ENCODE assay signal across 30 cellular contexts in the genomic region with DNA sequence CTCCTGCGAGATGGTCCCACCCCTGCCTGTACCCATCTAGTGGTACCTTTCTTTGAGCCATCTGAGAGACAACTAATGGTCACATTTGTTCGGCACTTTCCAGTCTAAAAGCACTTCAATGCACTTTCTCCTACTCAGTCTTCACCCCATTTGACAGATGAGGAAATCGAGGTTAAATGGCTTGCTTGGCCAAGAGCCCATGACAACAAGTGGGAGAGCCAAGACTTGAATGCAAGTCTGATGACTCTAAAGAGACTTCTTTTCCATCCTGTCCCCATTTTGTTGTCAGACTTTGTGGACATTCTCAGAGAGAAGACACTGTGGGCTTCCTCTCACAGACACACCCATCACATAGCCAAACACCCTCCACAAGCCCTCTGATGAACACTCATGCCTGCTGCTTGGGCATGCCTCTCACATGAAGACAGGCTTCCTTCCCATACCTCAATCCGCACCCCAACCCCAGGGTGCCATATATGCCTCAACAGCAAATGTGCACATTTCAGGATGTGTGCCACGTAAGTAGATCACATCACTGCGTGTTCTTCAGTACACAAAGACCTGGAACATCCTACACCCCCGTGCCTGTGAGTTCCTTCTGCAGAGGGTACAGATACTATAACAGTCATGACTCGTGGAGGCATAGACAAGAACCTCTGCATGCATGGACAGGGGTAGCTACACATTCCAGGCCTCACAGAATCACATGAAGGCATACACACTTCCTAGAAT. TPM values are rescaled to one million over a fixed set of nuclear protein-coding genes. Genes with fewer than 3 reads are reported as not detected.
A peak's percentile ranks its signal among the peaks of the same experiment; 100 is the strongest.
DNase-seq lines count a peak whose midpoint lies in the region; ATAC-seq and TF ChIP-seq lines count a peak whose summit lies in the region.
"Had no signal": no experiment of that assay in that cellular context is flagged by ENCODE, and none has a peak within 500 bp of the region (broad histone marks: within the 10 kb centered on the region; RNA-seq: fewer than 3 reads in every experiment).

No MANE protein-coding gene starts in this region.

- TF ChIP-seq EP300 in stomach (IDR thresholded peaks at IDR 0.05) = no peak

- H3K27ac ChIP-seq in heart right ventricle = peak overlapping the region in 6 of 10 donors; percentile 64 to 96 (median 88)
- no peak overlapping the region for H3K27ac ChIP-seq in stomach
- H3K27ac ChIP-seq: suprapubic skin had no signal

- H3K4me1 Mint-ChIP-seq in neural crest cell = peaks cover 43% of the 10 kb centered on the region
- H3K4me1 Mint-ChIP-seq: activated naive CD8-positive, alpha-beta T cell treated with anti-CD3 and anti-CD28 coated beads, Interleukin-2, amount 50 U/mL, for 24 hours; T-cell had no signal

- no peak overlapping the region for H3K4me3 Mint-ChIP-seq in neural crest cell
- H3K4me3 Mint-ChIP-seq: activated CD4-positive, alpha-beta memory T cell treated with anti-CD3 and anti-CD28 coated beads for 36 hours; activated naive CD8-positive, alpha-beta T cell treated with anti-CD3 and anti-CD28 coated beads, Interleukin-2, amount 50 U/mL, for 24 hours; T-cell had no signal

- peak in 1 of 2 donors; percentile 3 for DNase-seq in heart right ventricle
- no peak for DNase-seq in left cardiac atrium
- peak; percentile 24 for DNase-seq in ecto neural progenitor cell (ENCODE audit: low spot score)
- DNase-seq in neural crest cell (ENCODE audit: low read depth, low spot score) = no peak
- DNase-seq in stomach = peak; percentile 9
- DNase-seq: activated CD4-positive, alpha-beta memory T cell treated with anti-CD3 and anti-CD28 coated beads for 36 hours; activated gamma-delta T cell; activated naive CD8-positive, alpha-beta T cell treated with anti-CD3 and anti-CD28 coated beads, Interleukin-2, amount 50 U/mL, for 24 hours; C1 segment of cervical spinal cord; COR-L47; DMS79; effector CD8-positive, alpha-beta T cell; GDM1; glutamatergic neuron; kidney glomerular epithelial cell; NCI-H1092 treated with DMSO at 0.1 percent for 48 hours; NCI-H1930; NCI-H2227 treated with DMSO at 0.1 percent for 48 hours; NCI-H526 treated with DMSO at 0.1 percent for 48 hours; stimulated activated CD4-positive, alpha-beta T cell treated with anti-CD3 and anti-CD28 coated beads, Interleukin-2, amount 100 ng/mL, for 48 hours had no signal

- intact Hi-C loops in heart right ventricle (cut with DNase I) = no loop called here
- intact Hi-C loops in left cardiac atrium (cut with DNase I) = no loop called here
- intact Hi-C loops in stomach (cut with DNase I; ENCODE audit: low total_unique reads) = no loop called here

- ATAC-seq in heart right ventricle (no peak), left cardiac atrium (no peak), HG03139 (IDR thresholded peaks at IDR 0.05; ENCODE audit: unreplicated experiment) (no peak), GM21528 (IDR thresholded peaks at IDR 0.05; ENCODE audit: low FRiP score, unreplicated experiment) (no peak), GM19452 (IDR thresholded peaks at IDR 0.05; ENCODE audit: unreplicated experiment) (no peak)
- ATAC-seq: activated CD4-positive, CD25-positive, alpha-beta regulatory T cell treated with anti-CD3 and anti-CD28 coated beads, Interleukin-2, amount 50 U/mL, for 24 hours; activated naive CD8-positive, alpha-beta T cell treated with anti-CD3 and anti-CD28 coated beads, Interleukin-2, amount 50 U/mL, for 24 hours; Panc1; T-cell had no signal

- 44 to 52% methylated on average over 8 of the region's 8 CpGs for WGBS in heart right ventricle, 2 donors
- 78 to 90% (median 81%) methylated on average over 8 of the region's 8 CpGs for WGBS in stomach, 5 donors

- H3K36me3 Mint-ChIP-seq in neural crest cell (ENCODE audit: low read depth) = no peaks in the 10 kb centered on the region
- H3K36me3 Mint-ChIP-seq: activated CD4-positive, alpha-beta memory T cell treated with anti-CD3 and anti-CD28 coated beads for 36 hours; T-cell had no signal

- H3K4me1 ChIP-seq in heart right ventricle (peaks cover 0 to 34% (median 16%) of the 10 kb centered on the region in 9 donors), stomach (no peaks in the 10 kb centered on the region)
- H3K4me1 ChIP-seq: suprapubic skin had no signal

- no peak for TF ChIP-seq CTCF in heart right ventricle (IDR thresholded peaks at IDR 0.05)
- no peak for TF ChIP-seq CTCF in neural crest cell (conservative IDR thresholded peaks at IDR 0.05)
- no peak for TF ChIP-seq CTCF in stomach (IDR thresholded peaks at IDR 0.05)

- no peaks in the 10 kb centered on the region for H3K27me3 ChIP-seq in heart right ventricle
- peaks cover 0 to 7% (median 0%) of the 10 kb centered on the region in 3 donors for H3K27me3 ChIP-seq in stomach
- H3K27me3 ChIP-seq: suprapubic skin had no signal

- peak overlapping the region; percentile 24 for H3K27ac Mint-ChIP-seq in neural crest cell (ENCODE audit: unreplicated experiment)
- H3K27ac Mint-ChIP-seq: activated CD4-positive, alpha-beta memory T cell treated with anti-CD3 and anti-CD28 coated beads for 36 hours; activated naive CD8-positive, alpha-beta T cell treated with anti-CD3 and anti-CD28 coated beads, Interleukin-2, amount 50 U/mL, for 24 hours; T-cell had no signal

- H3K9me3 ChIP-seq in heart right ventricle (no peaks in the 10 kb centered on the region), stomach (no peaks in the 10 kb centered on the region)
- H3K9me3 ChIP-seq: suprapubic skin had no signal

- H3K27me3 Mint-ChIP-seq in neural crest cell (ENCODE audit: low read depth) = peaks cover 11% of the 10 kb centered on the region
- H3K27me3 Mint-ChIP-seq: activated CD4-positive, alpha-beta memory T cell treated with anti-CD3 and anti-CD28 coated beads for 36 hours; activated naive CD8-positive, alpha-beta T cell treated with anti-CD3 and anti-CD28 coated beads, Interleukin-2, amount 50 U/mL, for 24 hours had no signal

- TF ChIP-seq POLR2A in stomach (IDR thresholded peaks at IDR 0.05) = no peak

- H3K36me3 ChIP-seq in heart right ventricle (peaks cover 0 to 52% (median 14%) of the 10 kb centered on the region in 9 donors), stomach (no peaks in the 10 kb centered on the region)
- H3K36me3 ChIP-seq: suprapubic skin had no signal

- H3K4me3 ChIP-seq in heart right ventricle = peak overlapping the region in 3 of 10 donors; percentile 47 to 58 (median 47)
- no peak overlapping the region for H3K4me3 ChIP-seq in stomach
- H3K4me3 ChIP-seq: suprapubic skin had no signal

- no peaks in the 10 kb centered on the region for H3K9me3 Mint-ChIP-seq in neural crest cell
- H3K9me3 Mint-ChIP-seq: activated CD4-positive, alpha-beta memory T cell treated with anti-CD3 and anti-CD28 coated beads for 36 hours; activated naive CD8-positive, alpha-beta T cell treated with anti-CD3 and anti-CD28 coated beads, Interleukin-2, amount 50 U/mL, for 24 hours; T-cell had no signal

RNA-seq across cellular contexts. Expression of a gene that starts 0.8 kb away (rescaled TPM):
- over 10,000 TPM in 9 of 10 donors, 1,000 to 10,000 TPM in 1; 7,779 to 22,607 (median 19,145) TPM for total RNA-seq in heart right ventricle
- 1,000 to 10,000 TPM in 1 of 2 donors, 100 to 1,000 TPM in 1; 641 to 7,351 TPM for polyA plus RNA-seq in heart right ventricle
- total RNA-seq in left cardiac atrium = 100 to 1,000 TPM; 175 to 201 TPM
- total RNA-seq in neural crest cell = 0.05 TPM in 1 of 2 replicates, not detected in the other
- total RNA-seq in stomach = under 1 TPM in 1 of 5 donors, not detected in 4; 0.73 TPM
- 1 to 10 TPM in 2 of 3 donors, under 1 TPM in 1; 0.23 to 4.9 (median 4.0) TPM for polyA plus RNA-seq in stomach
- total RNA-seq: epithelial cell of proximal tubule, H4, renal cortical epithelial cell, suprapubic skin, T-cell had no signal

RNA-seq across cellular contexts. Expression of a gene that starts 26.6 kb away (rescaled TPM):
- total RNA-seq in heart right ventricle (1,000 to 10,000 TPM in 2 of 10 donors, 100 to 1,000 TPM in 6, 10 to 100 TPM in 2; 76.6 to 7,525 (median 125) TPM), left cardiac atrium (over 10,000 TPM; 10,415 to 11,820 TPM), neural crest cell (not detected in 2 replicates), stomach (under 1 TPM in 1 of 5 donors, not detected in 4; 0.37 TPM)
- polyA plus RNA-seq in heart right ventricle (1,000 to 10,000 TPM; 3,967 to 5,106 TPM), stomach (1 to 10 TPM in 2 of 3 donors, under 1 TPM in 1; 0.50 to 3.2 (median 1.4) TPM)
- total RNA-seq: epithelial cell of proximal tubule, H4, renal cortical epithelial cell, suprapubic skin, T-cell had no signal

RNA-seq across cellular contexts. Expression of a gene that starts 34.8 kb away (rescaled TPM):
- total RNA-seq in heart right ventricle = 10 to 100 TPM; 14.4 to 20.9 (median 17.2) TPM
- polyA plus RNA-seq in heart right ventricle = 10 to 100 TPM; 22.2 to 40.5 TPM
- total RNA-seq in left cardiac atrium = 10 to 100 TPM; 20.1 to 23.6 TPM
- 53.3 and 54.7 TPM in 2 replicates for total RNA-seq in neural crest cell
- 10 to 100 TPM in 4 of 5 donors, 1 to 10 TPM in 1; 3.5 to 72.7 (median 20.3) TPM for total RNA-seq in stomach
- 10 to 100 TPM; 27.6 to 38.5 (median 35.7) TPM for polyA plus RNA-seq in stomach

RNA-seq across cellular contexts. Expression of a gene that starts 57.8 kb away (rescaled TPM):
- total RNA-seq in heart right ventricle (under 1 TPM in 3 of 10 donors, not detected in 7; 0.32 to 0.53 (median 0.49) TPM), left cardiac atrium (1 to 10 TPM in 1 of 2 donors, under 1 TPM in 1; 0.44 to 1.4 TPM), neural crest cell (2.0 and 3.1 TPM in 2 replicates), stomach (1 to 10 TPM in 1 of 5 donors, not detected in 4; 1.3 TPM)
- polyA plus RNA-seq in heart right ventricle (1 to 10 TPM; 2.9 to 5.3 TPM), stomach (1 to 10 TPM in 1 of 3 donors, under 1 TPM in 2; 0.61 to 1.3 (median 0.87) TPM)
- total RNA-seq: activated CD4-positive, alpha-beta memory T cell treated with anti-CD3 and anti-CD28 coated beads for 36 hours; epithelial cell of proximal tubule; H4; renal cortical epithelial cell; T-cell had no signal

Comparison
In these comparisons a context has a peak if more than half of its experiments do, and no peak if none do; other contexts are left out.
1. DNase-seq: peak in ecto neural progenitor cell (single experiment) and stomach (single experiment); none in left cardiac atrium (single experiment) and neural crest cell (single experiment).
2. H3K27ac ChIP-seq: peak in heart right ventricle (6 of 10); none in stomach (0 of 5).
3. RNA of a gene that starts 0.8 kb away (total RNA-seq): 7,779 to 22,607 TPM in heart right ventricle and 175 to 201 TPM in left cardiac atrium; 0.05 TPM in neural crest cell and 0.73 TPM in stomach; every median in the first group is over 100 times any median in the second.
4. RNA of a gene that starts 26.6 kb away (total RNA-seq): 10,415 to 11,820 TPM in left cardiac atrium and 76.6 to 7,525 TPM in heart right ventricle; not detected in neural crest cell and 0.37 TPM in stomach; every median in the first group is over 10 times any median in the second.